8 cellular contexts compared by ENCODE assay signal in the genomic region with DNA sequence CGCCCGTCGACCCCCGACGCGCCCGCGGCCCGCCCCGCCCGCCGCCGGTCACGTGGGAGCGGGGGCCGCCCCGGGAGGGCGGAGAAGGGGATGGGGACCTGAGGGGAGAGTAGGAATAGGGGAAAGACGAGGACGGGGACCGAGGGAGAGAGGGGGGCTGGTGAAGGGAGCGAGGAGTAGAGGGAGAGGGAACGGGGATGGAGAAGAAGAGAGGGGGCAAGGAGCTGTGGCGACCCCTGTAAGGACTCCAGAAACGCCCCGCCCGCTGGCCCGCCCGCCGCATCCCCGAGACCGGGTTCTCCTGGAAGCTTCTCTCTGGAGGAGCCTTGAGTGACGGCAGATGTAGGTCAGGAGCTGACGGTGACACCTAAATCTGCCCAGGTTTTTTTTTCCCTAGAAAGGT. TPM values are rescaled to one million over a fixed set of nuclear protein-coding genes. Genes with fewer than 3 reads are reported as not detected.
A peak's percentile ranks its signal among the peaks of the same experiment; 100 is the strongest.
DNase-seq lines count a peak whose midpoint lies in the region; ATAC-seq, FAIRE-seq and TF ChIP-seq lines count a peak whose summit lies in the region.

No MANE protein-coding gene starts in this region.

- H3K4me3 ChIP-seq in BLaER1 treated with 17β-estradiol and CSF1 and Interleukin-3, amounts not matched to agents 10 nM and 100 nM, result peak overlapping the region; percentile 71 to 86 (median 79)
- H3K4me3 ChIP-seq in OCI-LY3 (ENCODE audit: low read length) (peak overlapping the region; percentile 87), mammary epithelial cell (replicated peaks in 1 of 3; ENCODE audit: insufficient read depth in 1 of 3, low read depth in 2 of 3, low read length in 3 of 3) (peak overlapping the region; percentile 75 to 89 (median 86)), small intestine (ENCODE audit: low read depth in 1 of 2, low read length in 2 of 2) (peak overlapping the region; percentile 84 to 94)

- intact Hi-C loops in mammary epithelial cell (cut with micrococcal nuclease), result loop anchor here (2.0 to 5.0 kb wide), 5 partner anchors 15 to 432 kb away; a partner anchor contains a TSS

- peaks cover 0 to 46% (median 27%) of the 10 kb centered on the region in 11 experiments; a peak in 15 of 22 replicates for H4K20me1 ChIP-seq in BLaER1 treated with 17β-estradiol and CSF1 and Interleukin-3, amounts not matched to agents 10 nM and 100 nM
- peaks cover 47% of the 10 kb centered on the region for H4K20me1 ChIP-seq in OCI-LY3 (ENCODE audit: insufficient read depth, low read length)
- H4K20me1 ChIP-seq in mammary epithelial cell (ENCODE audit: insufficient read depth, low read length), result no peaks in the 10 kb centered on the region

- in situ Hi-C loops in mammary epithelial cell (cut with MboI; ENCODE audit: low sequenced_read_pairs in 2 of 2), result no loop called here

- CTCF ChIA-PET in mammary epithelial cell (lab: Charles Lee; ENCODE audit: low non-redundant PET), result no interaction called here

- peaks cover 25 to 44% (median 30%) of the 10 kb centered on the region in 10 experiments for H3K4me1 ChIP-seq in BLaER1 treated with 17β-estradiol and CSF1 and Interleukin-3, amounts not matched to agents 10 nM and 100 nM
- peaks cover 37% of the 10 kb centered on the region for H3K4me1 ChIP-seq in OCI-LY3 (ENCODE audit: low read length)
- peaks cover 12% of the 10 kb centered on the region for H3K4me1 ChIP-seq in mammary epithelial cell (ENCODE audit: insufficient read depth, low read length)
- H3K4me1 ChIP-seq in small intestine (ENCODE audit: control insufficient read depth in 2 of 2, insufficient read depth in 1 of 2, low read depth in 1 of 2, low read length in 1 of 2), result peaks cover 3 to 6% of the 10 kb centered on the region in 2 donors

- no peak for TF ChIP-seq CTCF in OCI-LY3 (IDR thresholded peaks at IDR 0.05; ENCODE audit: low read depth, low read length)
- no peak for TF ChIP-seq CTCF in mammary epithelial cell (conservative IDR thresholded peaks at IDR 0.05 in 1 of 2, IDR thresholded peaks at IDR 0.05 in 1 of 2; ENCODE audit: extremely low read depth in 1 of 2, insufficient read depth in 1 of 2, low read depth in 1 of 2, low read length in 2 of 2)

- dilution Hi-C loops in mammary epithelial cell (cut with HindIII; ENCODE audit: low sequenced_read_pairs), result loop anchor here (5.0 kb wide), 2 partner anchors 38 to 42 kb away; no protein-coding TSS in a partner anchor

- 0% methylated on average over 2 of the region's 34 CpGs for WGBS in mammary epithelial cell (ENCODE audit: low coverage, missing lambda C conversion rate)
- 0 to 1% (median 1%) methylated on average over 31 to 34 of the region's 34 CpGs for WGBS in small intestine, 3 donors

- peaks cover 52% of the 10 kb centered on the region for H3K79me2 ChIP-seq in OCI-LY3 (ENCODE audit: low read length)
- peaks cover 52% of the 10 kb centered on the region for H3K79me2 ChIP-seq in mammary epithelial cell (ENCODE audit: insufficient read depth, low read length)

- peak overlapping the region; percentile 75 to 89 (median 83) for H3K9ac ChIP-seq in BLaER1 treated with 17β-estradiol and CSF1 and Interleukin-3, amounts not matched to agents 10 nM and 100 nM
- H3K9ac ChIP-seq in OCI-LY3 (ENCODE audit: low read length), result peak overlapping the region; percentile 74
- peak overlapping the region; percentile 74 for H3K9ac ChIP-seq in mammary epithelial cell (ENCODE audit: insufficient read depth, low read length)

- no TSS peak for BruUV-seq in mammary epithelial cell (replicated peaks; lab: Mats Ljungman, UMichigan)

- no peak for FAIRE-seq in small intestine (lab: Jason Lieb, UNC)

- peak overlapping the region; percentile 86 to 98 (median 96) for H3K4me2 ChIP-seq in BLaER1 treated with 17β-estradiol and CSF1 and Interleukin-3, amounts not matched to agents 10 nM and 100 nM
- H3K4me2 ChIP-seq in OCI-LY3 (ENCODE audit: low read length) (peak overlapping the region; percentile 79), mammary epithelial cell (ENCODE audit: insufficient read depth, low read depth, low read length) (peak overlapping the region; percentile 93)

- H3K27ac ChIP-seq in BLaER1 treated with 17β-estradiol and CSF1 and Interleukin-3, amounts not matched to agents 10 nM and 100 nM, result peak overlapping the region; percentile 77 to 92 (median 83); a peak in 21 of 22 replicates
- H3K27ac ChIP-seq in OCI-LY3 (ENCODE audit: low read length) (no peak overlapping the region), mammary epithelial cell (ENCODE audit: insufficient read depth, low read depth, low read length) (peak overlapping the region; percentile 62), small intestine (ENCODE audit: low read depth in 1 of 2, low read length in 1 of 2) (peak overlapping the region; percentile 65 to 92)

- H3K27me3 ChIP-seq in BLaER1 treated with 17β-estradiol and CSF1 and Interleukin-3, amounts not matched to agents 10 nM and 100 nM, result no peaks in the 10 kb centered on the region
- no peaks in the 10 kb centered on the region for H3K27me3 ChIP-seq in OCI-LY3 (ENCODE audit: low read depth, low read length)
- H3K27me3 ChIP-seq in mammary epithelial cell (ENCODE audit: insufficient read depth, low read length), result no peaks in the 10 kb centered on the region
- H3K27me3 ChIP-seq in small intestine (ENCODE audit: control insufficient read depth in 2 of 2, insufficient read depth in 2 of 2, low read length in 2 of 2), result no peaks in the 10 kb centered on the region

- peaks cover 0 to 10% (median 0%) of the 10 kb centered on the region in 11 experiments; a peak in 2 of 22 replicates for H3K36me3 ChIP-seq in BLaER1 treated with 17β-estradiol and CSF1 and Interleukin-3, amounts not matched to agents 10 nM and 100 nM
- peaks cover 18% of the 10 kb centered on the region for H3K36me3 ChIP-seq in OCI-LY3 (replicated peaks; ENCODE audit: low read depth, low read length)
- H3K36me3 ChIP-seq in mammary epithelial cell (ENCODE audit: insufficient read depth, low read length), result no peaks in the 10 kb centered on the region
- H3K36me3 ChIP-seq in small intestine (ENCODE audit: control insufficient read depth in 2 of 2, insufficient read depth in 2 of 2, low read length in 2 of 2), result no peaks in the 10 kb centered on the region

- peak; percentile 50 for DNase-seq in mammary epithelial cell
- DNase-seq in iris pigment epithelial cell (ENCODE audit: low read depth), result peak; percentile 55
- DNase-seq in small intestine, result peak; percentile 20
- no peak for DNase-seq in mesenteric fat pad (ENCODE audit: low spot score)

- ATAC-seq in GM18498 (IDR thresholded peaks at IDR 0.05; ENCODE audit: unreplicated experiment), result peak; percentile 30
- peak; percentile 25 for ATAC-seq in HG03039 (IDR thresholded peaks at IDR 0.05; ENCODE audit: unreplicated experiment)

- H3K9me3 ChIP-seq in BLaER1 treated with 17β-estradiol and CSF1 and Interleukin-3, amounts not matched to agents 10 nM and 100 nM (replicated peaks in 1 of 11), result peaks cover 0 to 10% (median 5%) of the 10 kb centered on the region in 11 experiments; a peak in 8 of 22 replicates
- H3K9me3 ChIP-seq in OCI-LY3 (ENCODE audit: insufficient read depth, low read length), result no peaks in the 10 kb centered on the region
- H3K9me3 ChIP-seq in mammary epithelial cell (replicated peaks; ENCODE audit: insufficient read depth, low read length), result no peaks in the 10 kb centered on the region
- H3K9me3 ChIP-seq in small intestine (ENCODE audit: control insufficient read depth, low read depth), result no peaks in the 10 kb centered on the region

- H2AFZ ChIP-seq in OCI-LY3 (ENCODE audit: low read depth, low read length), result no peak overlapping the region; the same call in 1 of the 2 replicates
- peak overlapping the region; percentile 92 for H2AFZ ChIP-seq in mammary epithelial cell (ENCODE audit: low read depth, low read length)

RNA-seq across cellular contexts. Expression of a gene that starts 0.6 kb away (rescaled TPM):
- total RNA-seq in mammary epithelial cell (10 to 100 TPM; 21.5 to 27.2 TPM), mesenteric fat pad (16.0 TPM)
- polyA plus RNA-seq in mammary epithelial cell (9.1 TPM), small intestine (1 to 10 TPM; 6.5 to 8.5 (median 7.2) TPM)
- 22.7 TPM for polyA minus RNA-seq in mammary epithelial cell
